Comparison of ENCODE assay signal across 1 cellular context in genomic region chr19:3721131-3721899, GRCh38.
TF ChIP-seq lines count a peak whose summit lies in the region.

No MANE protein-coding gene starts in this region.

TF ChIP-seq in HepG2, 621 proteins besides CTCF, POLR2A, EP300 and RAD21 (continued from another document and continues in another):
- TF ChIP-seq HMGXB4 (CRISPR knock-in tag; IDR thresholded peaks at IDR 0.05; ENCODE audit: borderline replicate concordance in 1 of 2, low read depth in 1 of 2) (peak in 1 of 2 experiments; percentile 52; a peak in 2 of 4 replicates), ZBTB49 (CRISPR knock-in tag; IDR thresholded peaks at IDR 0.05; ENCODE audit: borderline replicate concordance) (no peak), ZNF850 (CRISPR knock-in tag; conservative IDR thresholded peaks at IDR 0.05) (no peak), ZNF124 (CRISPR knock-in tag; IDR thresholded peaks at IDR 0.05) (no peak), ZFX (CRISPR knock-in tag; IDR thresholded peaks at IDR 0.05; ENCODE audit: low read depth) (peak; percentile 33; the same call in 1 of the 2 replicates), MEIS1 (CRISPR knock-in tag; IDR thresholded peaks at IDR 0.05; ENCODE audit: borderline replicate concordance) (peak; percentile 42; the same call in 1 of the 2 replicates), ZNF326 (CRISPR knock-in tag; IDR thresholded peaks at IDR 0.05; ENCODE audit: borderline replicate concordance) (no peak), PBX3 (CRISPR knock-in tag; IDR thresholded peaks at IDR 0.05; ENCODE audit: borderline replicate concordance) (no peak), HIC2 (CRISPR knock-in tag; IDR thresholded peaks at IDR 0.05; ENCODE audit: low read depth) (no peak), LBX2 (CRISPR knock-in tag; IDR thresholded peaks at IDR 0.05; ENCODE audit: borderline replicate concordance) (no peak), HBP1 (CRISPR knock-in tag; IDR thresholded peaks at IDR 0.05; ENCODE audit: low read depth) (no peak), CBX2 (IDR thresholded peaks at IDR 0.05; ENCODE audit: low read depth, low read length) (no peak), CBX2 (CRISPR knock-in tag; IDR thresholded peaks at IDR 0.05; ENCODE audit: low read depth) (no peak), BATF2 (CRISPR knock-in tag; IDR thresholded peaks at IDR 0.05) (no peak), MEF2D (CRISPR knock-in tag; IDR thresholded peaks at IDR 0.05) (no peak), ZNF264 (CRISPR knock-in tag; IDR thresholded peaks at IDR 0.05) (no peak), ZNF839 (CRISPR knock-in tag; IDR thresholded peaks at IDR 0.05; ENCODE audit: borderline replicate concordance) (no peak), MIER3 (CRISPR knock-in tag; IDR thresholded peaks at IDR 0.05; ENCODE audit: borderline replicate concordance) (no peak), ZNF747 (CRISPR knock-in tag; IDR thresholded peaks at IDR 0.05; ENCODE audit: borderline replicate concordance) (no peak), ZKSCAN1 (IDR thresholded peaks at IDR 0.05; ENCODE audit: low read length) (no peak; the same call in 1 of the 2 replicates), ELF1 (CRISPR knock-in tag; IDR thresholded peaks at IDR 0.05) (peak; percentile 57), ZNF816 (CRISPR knock-in tag; IDR thresholded peaks at IDR 0.05; ENCODE audit: borderline replicate concordance) (no peak), DR1 (CRISPR knock-in tag; IDR thresholded peaks at IDR 0.05) (no peak), XBP1 (CRISPR knock-in tag; IDR thresholded peaks at IDR 0.05) (no peak), PRPF4 (IDR thresholded peaks at IDR 0.05; ENCODE audit: low read depth, low read length, poor library complexity, severe bottlenecking) (no peak), PHF8 (CRISPR knock-in tag; IDR thresholded peaks at IDR 0.05) (no peak), ZNF720 (CRISPR knock-in tag; IDR thresholded peaks at IDR 0.05) (no peak), SP1 (IDR thresholded peaks at IDR 0.05) (no peak), SP1 (CRISPR knock-in tag; IDR thresholded peaks at IDR 0.05) (peak; percentile 75), TRIM22 (IDR thresholded peaks at IDR 0.05) (no peak), PCBP2 (optimal IDR thresholded peaks at IDR 0.05; ENCODE audit: low read depth, low read length, poor library complexity, severe bottlenecking) (no peak), ZMAT3 (CRISPR knock-in tag; conservative IDR thresholded peaks at IDR 0.05) (no peak), STAG1 (CRISPR knock-in tag; IDR thresholded peaks at IDR 0.05) (no peak), ATF2 (CRISPR knock-in tag; IDR thresholded peaks at IDR 0.05) (peak; percentile 28; the same call in 1 of the 2 replicates), MLXIP (CRISPR knock-in tag; IDR thresholded peaks at IDR 0.05; ENCODE audit: borderline replicate concordance) (no peak), HDAC1 (CRISPR knock-in tag; IDR thresholded peaks at IDR 0.05) (peak; percentile 78), ZBTB34 (CRISPR knock-in tag; IDR thresholded peaks at IDR 0.05) (no peak), ZBTB33 (CRISPR knock-in tag; IDR thresholded peaks at IDR 0.05) (peak; percentile 58), ZNF34 (CRISPR knock-in tag; IDR thresholded peaks at IDR 0.05; ENCODE audit: borderline replicate concordance) (no peak), CEBPG (CRISPR knock-in tag; IDR thresholded peaks at IDR 0.05) (no peak), MLLT10 (CRISPR knock-in tag; IDR thresholded peaks at IDR 0.05) (no peak), NFKB2 (CRISPR knock-in tag; IDR thresholded peaks at IDR 0.05; ENCODE audit: borderline replicate concordance) (peak; percentile 59; the same call in 1 of the 2 replicates), KDM5B (CRISPR knock-in tag; IDR thresholded peaks at IDR 0.05; ENCODE audit: borderline replicate concordance) (no peak), SUZ12 (IDR thresholded peaks at IDR 0.05; ENCODE audit: low read depth, low read length) (no peak), BORCS8-MEF2B (CRISPR knock-in tag; IDR thresholded peaks at IDR 0.05) (0 out of 2 replicates have a peak, but pooled peaks have one; percentile 55)
